ENCODE assay signal across 1 cellular context in genomic region chr1:167648252-167648849, GRCh38.
TF ChIP-seq lines count a peak whose summit lies in the region.

No MANE protein-coding gene starts in this region.

TF ChIP-seq in HepG2, 621 proteins besides CTCF, POLR2A, EP300 and RAD21:
- TF ChIP-seq POGK (CRISPR knock-in tag; conservative IDR thresholded peaks at IDR 0.05) (no peak), PLSCR1 (CRISPR knock-in tag; IDR thresholded peaks at IDR 0.05; ENCODE audit: borderline replicate concordance) (no peak), TOE1 (CRISPR knock-in tag; IDR thresholded peaks at IDR 0.05) (no peak), ZNF670 (CRISPR knock-in tag; IDR thresholded peaks at IDR 0.05; ENCODE audit: borderline replicate concordance) (no peak), CENPBD1 (CRISPR knock-in tag; IDR thresholded peaks at IDR 0.05; ENCODE audit: borderline replicate concordance, low read depth) (no peak), PAF1 (CRISPR knock-in tag; IDR thresholded peaks at IDR 0.05) (no peak), ZNF367 (CRISPR knock-in tag; IDR thresholded peaks at IDR 0.05; ENCODE audit: borderline replicate concordance) (no peak)
TF ChIP-seq in HepG2: peak in this region for 0.
